Comparison of ENCODE assay signal across 37 cellular contexts in the genomic region with DNA sequence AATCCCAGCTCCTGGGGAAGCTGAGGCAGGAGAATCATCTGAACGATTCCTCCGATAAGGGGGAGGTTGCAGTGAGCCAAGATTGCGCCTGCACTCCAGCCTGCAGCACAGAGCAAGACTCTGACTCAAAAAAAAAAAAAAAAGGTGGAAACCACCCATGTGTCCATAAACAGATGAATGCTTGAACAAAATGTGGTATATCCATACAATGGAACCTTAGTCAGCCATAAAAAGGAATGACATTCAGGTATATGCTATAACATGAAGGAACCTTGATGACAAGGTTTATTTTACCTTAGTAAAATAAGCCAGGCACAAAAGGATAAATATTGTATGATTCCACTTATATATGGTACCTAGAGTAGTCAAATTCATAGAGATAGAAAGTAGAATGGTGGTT. TPM values are rescaled to one million over a fixed set of nuclear protein-coding genes. Genes with fewer than 3 reads are reported as not detected.
"Had no signal": no experiment of that assay in that cellular context is flagged by ENCODE, and none has a peak within 500 bp of the region (broad histone marks: within the 10 kb centered on the region; RNA-seq: fewer than 3 reads in every experiment).

No MANE protein-coding gene starts in this region.

- H3K36me3 ChIP-seq: MG63 had no signal

- H3K4me2 ChIP-seq: KMS-11 had no signal

- H3K27ac ChIP-seq: KMS-11 had no signal

- H3K9me3 ChIP-seq: MG63 had no signal

- DNase-seq: Karpas-422, Kasumi-1, MG63, MM.1S, MV-4-11, NCI-H1048, NCI-H1092, NCI-H1092 treated with DMSO at 0.1 percent for 48 hours, NCI-H1105, NCI-H1105 treated with DMSO at 0.1 percent for 48 hours, NCI-H1417, NCI-H1417 treated with DMSO at 0.1 percent for 48 hours, NCI-H1436, NCI-H1436 treated with DMSO at 0.1 percent for 48 hours, NCI-H146, NCI-H1694, NCI-H1694 treated with DMSO at 0.1 percent for 48 hours, NCI-H187, NCI-H187 treated with DMSO at 0.1 percent for 48 hours, NCI-H1930, NCI-H2029, NCI-H2029 treated with DMSO at 0.1 percent for 48 hours, NCI-H2081, NCI-H2081 treated with DMSO at 0.1 percent for 48 hours, NCI-H2107, NCI-H2171, NCI-H2171 treated with DMSO at 0.1 percent for 48 hours, NCI-H2227 treated with DMSO at 0.1 percent for 48 hours, NCI-H226, NCI-H345, NCI-H446, NCI-H446 treated with DMSO at 0.1 percent for 48 hours, NCI-H510A, NCI-H510A treated with DMSO at 0.1 percent for 48 hours had no signal

- H3K9ac ChIP-seq: KMS-11 had no signal

- H3K4me3 ChIP-seq: MG63 had no signal

RNA-seq across cellular contexts. Expression of a gene that starts 2.9 kb away (rescaled TPM):
- total RNA-seq: M059J, MCF 10A had no signal
